Comparison of ENCODE assay signal across 22 cellular contexts in genomic region chr13:103315701-103316100, GRCh38.
"Had no signal": no experiment of that assay in that cellular context is flagged by ENCODE, and none has a peak within 500 bp of the region (broad histone marks: within the 10 kb centered on the region; RNA-seq: fewer than 3 reads in every experiment).

No MANE protein-coding gene starts in this region.

- H3K4me1 ChIP-seq: esophagus muscularis mucosa, gastrocnemius medialis, heart right ventricle, psoas muscle, right atrium auricular region, sigmoid colon, stomach had no signal

- H3K36me3 ChIP-seq: esophagus muscularis mucosa, gastrocnemius medialis, heart right ventricle, right atrium auricular region, sigmoid colon, stomach, thoracic aorta had no signal

- H3K4me3 ChIP-seq: dorsolateral prefrontal cortex, esophagus muscularis mucosa, gastrocnemius medialis, heart right ventricle, psoas muscle, right atrium auricular region, sigmoid colon, skin epidermis, stomach, thoracic aorta had no signal

- ATAC-seq: gastrocnemius medialis; heart right ventricle; left ventricle myocardium superior; naive thymus-derived CD4-positive, alpha-beta T cell; psoas muscle had no signal

- H3K4me1 Mint-ChIP-seq: naive thymus-derived CD4-positive, alpha-beta T cell had no signal

- H3K27ac Mint-ChIP-seq: naive thymus-derived CD4-positive, alpha-beta T cell; nephron progenitor cell had no signal

- H3K27me3 Mint-ChIP-seq: naive thymus-derived CD4-positive, alpha-beta T cell had no signal

- H3K27me3 ChIP-seq: dorsolateral prefrontal cortex, esophagus muscularis mucosa, gastrocnemius medialis, heart right ventricle, right atrium auricular region, sigmoid colon, stomach had no signal

- H3K9me3 ChIP-seq: esophagus muscularis mucosa, gastrocnemius medialis, heart right ventricle, psoas muscle, right atrium auricular region, sigmoid colon, stomach, thoracic aorta had no signal

- H3K4me3 Mint-ChIP-seq: naive thymus-derived CD4-positive, alpha-beta T cell; nephron progenitor cell had no signal

- H3K27ac ChIP-seq: dorsolateral prefrontal cortex, epithelial cell of prostate, esophagus muscularis mucosa, gastrocnemius medialis, heart right ventricle, psoas muscle, right atrium auricular region, sigmoid colon, skin epidermis, stomach, thoracic aorta had no signal

- DNase-seq: cortex of kidney; dorsolateral prefrontal cortex; effector memory CD4-positive, alpha-beta T cell; gastrocnemius medialis; heart right ventricle; hypothalamus; kidney glomerular epithelial cell; left ventricle myocardium superior; naive thymus-derived CD4-positive, alpha-beta T cell; nephron progenitor cell; psoas muscle; sigmoid colon; stimulated activated CD4-positive, alpha-beta T cell treated with anti-CD3 and anti-CD28 coated beads, Interleukin-2, amount 100 ng/mL, for 24 hours; stimulated activated CD4-positive, alpha-beta T cell treated with anti-CD3 and anti-CD28 coated beads, Interleukin-4, amount 100 ng/mL, for 4 hours; stimulated activated naive CD4-positive, alpha-beta T cell; stomach; substantia nigra had no signal

- H3K36me3 Mint-ChIP-seq: naive thymus-derived CD4-positive, alpha-beta T cell had no signal
